ENCODE assay signal across 28 cellular contexts in the genomic region with DNA sequence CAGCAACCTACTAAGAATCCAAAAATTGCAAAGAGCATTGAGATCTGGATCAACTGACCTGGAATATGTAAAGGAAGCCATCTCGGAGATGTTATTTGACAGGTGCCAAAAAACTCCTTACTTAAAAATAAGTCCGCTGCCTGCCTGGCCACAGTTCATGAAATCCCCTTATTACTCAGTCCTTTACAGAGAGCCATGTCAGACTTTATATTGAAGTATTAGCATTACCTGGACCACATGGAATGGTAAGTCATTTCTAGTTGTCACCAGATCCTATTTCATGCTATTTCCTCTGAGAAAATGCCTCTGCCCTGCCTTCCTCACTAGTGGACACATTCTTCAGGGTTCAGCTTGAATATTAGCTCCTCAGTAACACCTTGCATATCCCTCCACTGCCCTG.
"Had no signal": no experiment of that assay in that cellular context is flagged by ENCODE, and none has a peak within 500 bp of the region (broad histone marks: within the 10 kb centered on the region; RNA-seq: fewer than 3 reads in every experiment).

No MANE protein-coding gene starts in this region.

- H3K27me3 Mint-ChIP-seq: dendritic cell treated with granulocyte-macrophage colony-stimulating factor and Interleukin-4, amounts not matched to agents 40 ng/mL and 50 ng/mL, for 4 days; effector memory CD8-positive, alpha-beta T cell; naive B cell had no signal

- H3K4me1 Mint-ChIP-seq: endodermal cell had no signal

- H3K9me3 ChIP-seq: colonic mucosa, esophagus squamous epithelium, gastrocnemius medialis, heart right ventricle, lower lobe of right lung, mucosa of descending colon had no signal

- H3K27me3 ChIP-seq: colonic mucosa, esophagus squamous epithelium, gastrocnemius medialis, heart right ventricle had no signal

- H3K36me3 ChIP-seq: colonic mucosa, esophagus squamous epithelium, gastrocnemius medialis, heart right ventricle, left ventricle myocardium inferior, lower lobe of right lung had no signal

- H3K4me3 Mint-ChIP-seq: dendritic cell treated with granulocyte-macrophage colony-stimulating factor and Interleukin-4, amounts not matched to agents 40 ng/mL and 50 ng/mL, for 4 days; effector memory CD8-positive, alpha-beta T cell; endodermal cell; mesothelial cell of epicardium; naive thymus-derived CD8-positive, alpha-beta T cell had no signal

- FAIRE-seq: endometrium, islet of Langerhans, keratinocyte had no signal

- ATAC-seq: effector memory CD8-positive, alpha-beta T cell; esophagus mucosa; gastrocnemius medialis; heart right ventricle; left cardiac atrium; lower lobe of right lung; mucosa of descending colon; naive thymus-derived CD8-positive, alpha-beta T cell had no signal

- DNase-seq: colonic mucosa; cortex of kidney; effector CD8-positive, alpha-beta T cell; effector memory CD8-positive, alpha-beta T cell; endodermal cell; erythroblast; esophagus squamous epithelium; foreskin fibroblast; foreskin melanocyte; gastrocnemius medialis; glutamatergic neuron; head of caudate nucleus; heart right ventricle; hippocampal formation; left cardiac atrium; left ventricle myocardium inferior; lower lobe of right lung; mesenchymal stem cell; mucosa of descending colon; naive B cell; naive thymus-derived CD8-positive, alpha-beta T cell had no signal

- H3K4me3 ChIP-seq: colonic mucosa, esophagus squamous epithelium, gastrocnemius medialis, heart right ventricle, left ventricle myocardium inferior, lower lobe of right lung, mucosa of descending colon had no signal

- H3K9me3 Mint-ChIP-seq: dendritic cell treated with granulocyte-macrophage colony-stimulating factor and Interleukin-4, amounts not matched to agents 40 ng/mL and 50 ng/mL, for 4 days; effector memory CD8-positive, alpha-beta T cell; endodermal cell had no signal

- H3K27ac ChIP-seq: colonic mucosa, epithelial cell of prostate, esophagus squamous epithelium, gastrocnemius medialis, heart right ventricle, left ventricle myocardium inferior, lower lobe of right lung had no signal

- H3K27ac Mint-ChIP-seq: dendritic cell treated with granulocyte-macrophage colony-stimulating factor and Interleukin-4, amounts not matched to agents 40 ng/mL and 50 ng/mL, for 4 days; effector memory CD8-positive, alpha-beta T cell; endodermal cell; mesothelial cell of epicardium; naive thymus-derived CD8-positive, alpha-beta T cell had no signal

- H3K4me1 ChIP-seq: colonic mucosa, esophagus squamous epithelium, gastrocnemius medialis, heart right ventricle, left ventricle myocardium inferior, lower lobe of right lung had no signal

- H3K36me3 Mint-ChIP-seq: naive thymus-derived CD8-positive, alpha-beta T cell had no signal
